ENCODE assay signal across 8 cellular contexts in the genomic region with DNA sequence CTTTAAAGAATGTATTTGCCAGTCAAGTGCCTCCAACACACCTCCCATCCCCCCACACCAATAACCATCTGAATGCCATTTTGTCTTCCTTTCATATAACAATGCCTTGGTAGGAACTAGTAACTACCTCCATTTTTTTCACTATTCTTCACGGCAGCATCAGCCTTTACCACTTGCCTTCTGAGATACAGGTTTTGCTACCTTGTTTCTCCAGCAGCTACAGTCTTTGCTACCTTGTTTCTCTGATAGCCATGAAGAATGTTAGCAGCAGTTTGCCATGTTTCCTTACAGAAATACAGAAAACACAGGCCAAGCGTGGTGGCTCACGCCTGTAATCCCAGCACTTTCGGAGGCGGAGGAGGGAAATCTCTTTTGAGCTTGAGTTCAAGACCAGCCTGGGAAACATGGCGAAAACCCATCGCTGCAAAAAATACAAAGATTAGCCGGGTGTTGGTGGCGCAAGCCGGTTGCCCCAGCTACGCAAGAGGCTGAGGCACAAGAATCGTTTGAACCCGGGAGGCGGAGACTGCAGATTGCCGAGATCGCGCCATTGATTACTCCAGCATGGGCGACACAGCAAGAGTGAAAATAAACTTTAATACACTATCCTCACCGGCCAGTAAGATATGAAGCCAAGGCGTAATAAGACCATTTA.
DNase-seq lines count a peak whose midpoint lies in the region; TF ChIP-seq lines count a peak whose summit lies in the region.

No MANE protein-coding gene starts in this region.

- H3K4me3 ChIP-seq in iPS-11a (ENCODE audit: low read depth, low read length): peak overlapping the region; percentile 77

- TF ChIP-seq CTCF in GM10266 (IDR thresholded peaks at IDR 0.05; ENCODE audit: control insufficient read depth, insufficient read depth, low read depth, missing control alignments): no peak

- DNase-seq in G401 (ENCODE audit: low spot score) (peak; percentile 44), HCEC 1CT (peak; percentile 54), NCI-H526 treated with DMSO at 0.1 percent for 48 hours (lab: John Stamatoyannopoulos, UW) (peak; percentile 63), GM10266 (ENCODE audit: extremely low spot score) (no peak)
- peak; percentile 79 for DNase-seq in activated effector memory CD4-positive, alpha-beta T cell treated with anti-CD3 and anti-CD28 coated beads, Interleukin-2, amount 50 U/mL, for 16 hours
- peak; percentile 75 for DNase-seq in stimulated activated CD4-positive, alpha-beta T cell treated with anti-CD3 and anti-CD28 coated beads, Interleukin-1b, Interleukin-23, amount 100 ng/mL, for 48 hours
- DNase-seq in effector CD4-positive, alpha-beta T cell: no peak

- in situ Hi-C loops in G401 (cut with HindIII; ENCODE audit: low sequenced_read_pairs): no loop called here

Comparison
In these comparisons a context has a peak if more than half of its experiments do, and no peak if none do; other contexts are left out.
1. DNase-seq: peak in G401 (single experiment), HCEC 1CT (single experiment), NCI-H526 treated with DMSO at 0.1 percent for 48 hours (single experiment), activated effector memory CD4-positive, alpha-beta T cell treated with anti-CD3 and anti-CD28 coated beads, Interleukin-2, amount 50 U/mL, for 16 hours (single experiment) and stimulated activated CD4-positive, alpha-beta T cell treated with anti-CD3 and anti-CD28 coated beads, Interleukin-1b, Interleukin-23, amount 100 ng/mL, for 48 hours (single experiment); none in GM10266 (single experiment) and effector CD4-positive, alpha-beta T cell (single experiment).